In genomic region chr19:52542984-52543664, GRCh38 we compare ENCODE assay signal across 10 cellular contexts. TPM values are rescaled to one million over a fixed set of nuclear protein-coding genes. Genes with fewer than 3 reads are reported as not detected.
DNase-seq lines count a peak whose midpoint lies in the region; ATAC-seq, FAIRE-seq and TF ChIP-seq lines count a peak whose summit lies in the region.
"Had no signal": no experiment of that assay in that cellular context is flagged by ENCODE, and none has a peak within 500 bp of the region (broad histone marks: within the 10 kb centered on the region; RNA-seq: fewer than 3 reads in every experiment).

No MANE protein-coding gene starts in this region.

- no peak for TF ChIP-seq POLR2A in H54 (IDR thresholded peaks at IDR 0.05; ENCODE audit: low read depth, low read length)

- no peak overlapping the region for H3K9ac ChIP-seq in endodermal cell (ENCODE audit: extremely low read depth, low read length, poor library complexity, severe bottlenecking)

- peaks cover 56% of the 10 kb centered on the region for H3K36me3 ChIP-seq in endodermal cell (ENCODE audit: control insufficient read depth, insufficient read depth, low read length)

- H3K36me3 Mint-ChIP-seq in CD4-positive, alpha-beta T cell (ENCODE audit: low read depth), result peaks cover 87% of the 10 kb centered on the region
- H3K36me3 Mint-ChIP-seq in endodermal cell (ENCODE audit: low read depth), result peaks cover 68% of the 10 kb centered on the region

- H3K27ac ChIP-seq in CD4-positive, alpha-beta T cell (ENCODE audit: low read depth, low read length), result no peak overlapping the region
- H3K27ac ChIP-seq in endodermal cell (ENCODE audit: low read depth, low read length), result no peak overlapping the region
- H3K27ac ChIP-seq: body of pancreas had no signal

- H3K9me3 ChIP-seq in CD4-positive, alpha-beta T cell (ENCODE audit: control insufficient read depth, low read length), result peaks cover 21% of the 10 kb centered on the region
- peaks cover 8% of the 10 kb centered on the region for H3K9me3 ChIP-seq in endodermal cell (ENCODE audit: control insufficient read depth, low read length)

- H3K9me3 Mint-ChIP-seq in CD4-positive, alpha-beta T cell, result peaks cover 6% of the 10 kb centered on the region
- H3K9me3 Mint-ChIP-seq in endodermal cell, result no peaks in the 10 kb centered on the region

- peak; percentile 46 for ATAC-seq in CD4-positive, alpha-beta T cell (ENCODE audit: poor library complexity)
- ATAC-seq in GM21825 (IDR thresholded peaks at IDR 0.05; ENCODE audit: unreplicated experiment) (peak; percentile 49), HG03439 (IDR thresholded peaks at IDR 0.05; ENCODE audit: unreplicated experiment) (no peak)
- ATAC-seq: body of pancreas had no signal

- H3K27ac Mint-ChIP-seq in CD4-positive, alpha-beta T cell, result peak overlapping the region; percentile 69
- H3K27ac Mint-ChIP-seq in endodermal cell, result peak overlapping the region; percentile 37

- no peak for FAIRE-seq in H54 (lab: Jason Lieb, UNC)

- H3K27me3 ChIP-seq in CD4-positive, alpha-beta T cell (ENCODE audit: control insufficient read depth, insufficient read depth, low read length), result no peaks in the 10 kb centered on the region
- no peaks in the 10 kb centered on the region for H3K27me3 ChIP-seq in endodermal cell (ENCODE audit: control insufficient read depth, insufficient read depth, low read length, poor library complexity, severe bottlenecking)
- H3K27me3 ChIP-seq: body of pancreas, MG63 had no signal

- DNase-seq in CD4-positive, alpha-beta T cell, result peak in 3 of 10 experiments; percentile 2 to 13 (median 3)
- peak; percentile 20 to 28 for DNase-seq in activated CD4-positive, alpha-beta T cell treated with anti-CD3 and anti-CD28 coated beads, Interleukin-2, amount 50 U/mL, for 48 hours
- DNase-seq in endodermal cell (no peak), NCI-H1930 (lab: John Stamatoyannopoulos, UW) (no peak), globus pallidus (ENCODE audit: low spot score) (no peak), H54 (ENCODE audit: insufficient read length, low spot score) (no peak)
- DNase-seq: body of pancreas, MG63 had no signal

- 89 to 92% methylated on average over 4 to 6 of the region's 8 CpGs for whole genome bisulfite sequencing in endodermal cell (ENCODE audit: insufficient coverage in 1 of 2, insufficient read length in 1 of 2), 2 experiments

- H3K4me3 Mint-ChIP-seq in CD4-positive, alpha-beta T cell, result peak overlapping the region; percentile 15
- no peak overlapping the region for H3K4me3 Mint-ChIP-seq in endodermal cell

- H3K4me1 Mint-ChIP-seq in CD4-positive, alpha-beta T cell (ENCODE audit: low read depth), result peaks cover 15% of the 10 kb centered on the region
- peaks cover 20% of the 10 kb centered on the region for H3K4me1 Mint-ChIP-seq in endodermal cell

- CTCF ChIA-PET in CD4-positive, alpha-beta T cell (lab: Charles Lee), result no interaction called here

- no peaks in the 10 kb centered on the region for H3K4me1 ChIP-seq in endodermal cell (ENCODE audit: control insufficient read depth, insufficient read depth, low read length)
- H3K4me1 ChIP-seq: body of pancreas had no signal

- POLR2A ChIA-PET in CD4-positive, alpha-beta T cell (lab: Charles Lee), result no interaction called here

- intact Hi-C loops in CD4-positive, alpha-beta T cell (cut with DNase I, micrococcal nuclease), result no loop called here

- no peak for TF ChIP-seq CTCF in CD4-positive, alpha-beta T cell (IDR thresholded peaks at IDR 0.05)
- no peak for TF ChIP-seq CTCF in endodermal cell (conservative IDR thresholded peaks at IDR 0.05)

- H3K4me3 ChIP-seq in endodermal cell (ENCODE audit: low read length), result no peak overlapping the region
- H3K4me3 ChIP-seq: body of pancreas, MG63 had no signal

- H3K27me3 Mint-ChIP-seq in CD4-positive, alpha-beta T cell, result no peaks in the 10 kb centered on the region
- no peaks in the 10 kb centered on the region for H3K27me3 Mint-ChIP-seq in endodermal cell (ENCODE audit: insufficient read depth)

RNA-seq across cellular contexts. Expression of gene ZNF808, which starts 15.7 kb away (rescaled TPM):
- total RNA-seq in CD4-positive, alpha-beta T cell, result 10 to 100 TPM; 13.4 to 15.3 TPM
- total RNA-seq in endodermal cell, result 10 to 100 TPM; 52.4 to 61.6 TPM
- 6.0 TPM for polyA plus RNA-seq in endodermal cell (2013, experiment 1 of 2)
- 6.5 TPM for polyA plus RNA-seq in endodermal cell (2013, experiment 2 of 2)

RNA-seq across cellular contexts. Expression of gene ZNF701, which starts 27.0 kb away (rescaled TPM):
- total RNA-seq in CD4-positive, alpha-beta T cell, result 1 to 10 TPM; 7.9 to 8.2 TPM
- 10 to 100 TPM; 42.0 to 45.3 TPM for total RNA-seq in endodermal cell
- polyA plus RNA-seq in endodermal cell (2013, experiment 1 of 2), result 9.3 TPM
- 10.8 TPM for polyA plus RNA-seq in endodermal cell (2013, experiment 2 of 2)

Comparison
In these comparisons a context has a peak if more than half of its experiments do, and no peak if none do; other contexts are left out.
1. DNase-seq: peak in activated CD4-positive, alpha-beta T cell treated with anti-CD3 and anti-CD28 coated beads, Interleukin-2, amount 50 U/mL, for 48 hours (2 of 2); none in endodermal cell (single experiment), NCI-H1930 (0 of 2), globus pallidus (single experiment) and H54 (single experiment).
2. RNA of gene ZNF701, which starts 27.0 kb away (total RNA-seq): 42.0 to 45.3 TPM in endodermal cell; 7.9 to 8.2 TPM in CD4-positive, alpha-beta T cell; every median in the first group is over 4 times any median in the second.